13 cellular contexts compared by ENCODE assay signal in the genomic region with DNA sequence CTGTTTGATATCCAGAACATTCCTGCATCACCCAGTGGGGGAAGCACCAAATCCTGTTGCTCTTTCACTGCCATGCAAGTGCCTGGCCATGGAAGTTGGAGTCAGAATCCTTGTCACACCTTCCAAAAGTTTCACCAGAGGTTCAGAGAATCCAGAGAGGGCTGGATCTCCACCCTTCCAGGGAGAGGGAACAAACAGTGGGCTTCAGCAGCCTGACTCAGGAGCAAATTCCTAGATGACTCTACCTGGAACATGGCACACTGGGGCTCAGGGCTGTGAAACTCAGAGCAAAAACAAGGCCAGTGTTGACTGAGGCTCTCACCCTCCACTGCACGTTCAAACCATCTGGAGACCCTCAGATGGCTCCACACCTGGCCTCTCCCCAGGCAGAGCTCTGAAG.
DNase-seq lines count a peak whose midpoint lies in the region; ATAC-seq and TF ChIP-seq lines count a peak whose summit lies in the region.
"Had no signal": no experiment of that assay in that cellular context is flagged by ENCODE, and none has a peak within 500 bp of the region (broad histone marks: within the 10 kb centered on the region; RNA-seq: fewer than 3 reads in every experiment).

No MANE protein-coding gene starts in this region.

- H3K27ac ChIP-seq in lung (ENCODE audit: low read depth in 1 of 2, low read length in 1 of 2) (no peak overlapping the region), vagina (no peak overlapping the region)

- TF ChIP-seq CTCF in activated CD8-positive, alpha-beta T cell treated with anti-CD3 and anti-CD28 coated beads for 36 hours (IDR thresholded peaks at IDR 0.05), result no peak
- no peak for TF ChIP-seq CTCF in lung (IDR thresholded peaks at IDR 0.05; ENCODE audit: control extremely low read depth, extremely low read depth)
- TF ChIP-seq CTCF in vagina (IDR thresholded peaks at IDR 0.05), result no peak

- 88 to 96% methylated on average over 1 of the region's 1 CpG for WGBS in lung, 2 donors

- intact Hi-C loops in activated CD8-positive, alpha-beta T cell treated with anti-CD3 and anti-CD28 coated beads for 36 hours (cut with micrococcal nuclease), result no loop called here
- intact Hi-C loops in vagina (cut with DNase I), result no loop called here

- H3K27me3 ChIP-seq in lung (ENCODE audit: control insufficient read depth, insufficient read depth), result no peaks in the 10 kb centered on the region
- no peaks in the 10 kb centered on the region for H3K27me3 ChIP-seq in vagina
- H3K27me3 ChIP-seq: MG63 had no signal

- ATAC-seq in activated naive CD8-positive, alpha-beta T cell treated with anti-CD3 and anti-CD28 coated beads, Interleukin-2, amount 10 ng/mL, durations not matched to agents 7 days and 5 days (ENCODE audit: low read depth), result no peak
- no peak for ATAC-seq in activated CD8-positive, alpha-beta T cell treated with anti-CD3 and anti-CD28 coated beads for 36 hours
- no peak for ATAC-seq in lung (ENCODE audit: insufficient read depth, low FRiP score)
- no peak for ATAC-seq in activated CD4-positive, CD25-positive, alpha-beta regulatory T cell treated with anti-CD3 and anti-CD28 coated beads, Interleukin-2, amount 50 U/mL, for 24 hours
- no peak for ATAC-seq in GM21529 (IDR thresholded peaks at IDR 0.05; ENCODE audit: unreplicated experiment)

- POLR2A ChIA-PET in activated naive CD8-positive, alpha-beta T cell treated with anti-CD3 and anti-CD28 coated beads, Interleukin-2, amount 10 ng/mL, durations not matched to agents 7 days and 5 days (lab: Charles Lee), result interaction anchor here (0.5 kb wide), 1 partner anchor 41 kb away, joined by 3 read pairs; no protein-coding TSS in a partner anchor
- POLR2A ChIA-PET in activated CD8-positive, alpha-beta T cell treated with anti-CD3 and anti-CD28 coated beads for 36 hours (lab: Charles Lee), result interaction anchor here (0.6 to 1.6 kb wide), 5 partner anchors 10 to 268 kb away, joined by 3 to 7 read pairs (median 3); a partner anchor contains a TSS

- peaks cover 8% of the 10 kb centered on the region for H3K9me3 Mint-ChIP-seq in activated naive CD8-positive, alpha-beta T cell treated with anti-CD3 and anti-CD28 coated beads, Interleukin-2, amount 10 ng/mL, durations not matched to agents 7 days and 5 days
- peaks cover 13% of the 10 kb centered on the region for H3K9me3 Mint-ChIP-seq in activated naive CD8-positive, alpha-beta T cell treated with anti-CD3 and anti-CD28 coated beads for 36 hours
- peaks cover 16% of the 10 kb centered on the region for H3K9me3 Mint-ChIP-seq in activated CD8-positive, alpha-beta T cell treated with anti-CD3 and anti-CD28 coated beads for 36 hours

- H3K9me3 ChIP-seq in lung (ENCODE audit: control insufficient read depth in 2 of 2, insufficient read depth in 1 of 2, low read length in 1 of 2) (peaks cover 0 to 5% of the 10 kb centered on the region in 2 donors), vagina (no peaks in the 10 kb centered on the region)
- H3K9me3 ChIP-seq: MG63 had no signal

- H3K4me3 ChIP-seq in lung (no peak overlapping the region), vagina (no peak overlapping the region)
- H3K4me3 ChIP-seq: MG63 had no signal

- H3K36me3 Mint-ChIP-seq in activated naive CD8-positive, alpha-beta T cell treated with anti-CD3 and anti-CD28 coated beads, Interleukin-2, amount 10 ng/mL, durations not matched to agents 7 days and 5 days, result peaks cover 37% of the 10 kb centered on the region
- H3K36me3 Mint-ChIP-seq in activated naive CD8-positive, alpha-beta T cell treated with anti-CD3 and anti-CD28 coated beads for 36 hours, result peaks cover 18% of the 10 kb centered on the region
- peaks cover 34% of the 10 kb centered on the region for H3K36me3 Mint-ChIP-seq in activated CD8-positive, alpha-beta T cell treated with anti-CD3 and anti-CD28 coated beads for 36 hours (ENCODE audit: low read depth)

- no peaks in the 10 kb centered on the region for H3K36me3 ChIP-seq in lung (ENCODE audit: control insufficient read depth in 2 of 2, insufficient read depth in 2 of 2, low read length in 2 of 2)
- H3K36me3 ChIP-seq in vagina, result no peaks in the 10 kb centered on the region
- H3K36me3 ChIP-seq: MG63 had no signal

- H3K27me3 Mint-ChIP-seq in activated naive CD8-positive, alpha-beta T cell treated with anti-CD3 and anti-CD28 coated beads, Interleukin-2, amount 10 ng/mL, durations not matched to agents 7 days and 5 days, result no peaks in the 10 kb centered on the region
- H3K27me3 Mint-ChIP-seq in activated naive CD8-positive, alpha-beta T cell treated with anti-CD3 and anti-CD28 coated beads for 36 hours, result no peaks in the 10 kb centered on the region
- no peaks in the 10 kb centered on the region for H3K27me3 Mint-ChIP-seq in activated CD8-positive, alpha-beta T cell treated with anti-CD3 and anti-CD28 coated beads for 36 hours

- H3K4me1 Mint-ChIP-seq in activated naive CD8-positive, alpha-beta T cell treated with anti-CD3 and anti-CD28 coated beads, Interleukin-2, amount 10 ng/mL, durations not matched to agents 7 days and 5 days, result peaks cover 47% of the 10 kb centered on the region
- peaks cover 31% of the 10 kb centered on the region for H3K4me1 Mint-ChIP-seq in activated naive CD8-positive, alpha-beta T cell treated with anti-CD3 and anti-CD28 coated beads for 36 hours
- peaks cover 60% of the 10 kb centered on the region for H3K4me1 Mint-ChIP-seq in activated CD8-positive, alpha-beta T cell treated with anti-CD3 and anti-CD28 coated beads for 36 hours (ENCODE audit: low read depth)

- peak overlapping the region; percentile 38 for H3K27ac Mint-ChIP-seq in activated naive CD8-positive, alpha-beta T cell treated with anti-CD3 and anti-CD28 coated beads, Interleukin-2, amount 10 ng/mL, durations not matched to agents 7 days and 5 days
- no peak overlapping the region for H3K27ac Mint-ChIP-seq in activated naive CD8-positive, alpha-beta T cell treated with anti-CD3 and anti-CD28 coated beads for 36 hours
- H3K27ac Mint-ChIP-seq in activated CD8-positive, alpha-beta T cell treated with anti-CD3 and anti-CD28 coated beads for 36 hours, result peak overlapping the region; percentile 84

- H3K4me3 Mint-ChIP-seq in activated naive CD8-positive, alpha-beta T cell treated with anti-CD3 and anti-CD28 coated beads, Interleukin-2, amount 10 ng/mL, durations not matched to agents 7 days and 5 days, result no peak overlapping the region
- no peak overlapping the region for H3K4me3 Mint-ChIP-seq in activated naive CD8-positive, alpha-beta T cell treated with anti-CD3 and anti-CD28 coated beads for 36 hours
- H3K4me3 Mint-ChIP-seq in activated CD8-positive, alpha-beta T cell treated with anti-CD3 and anti-CD28 coated beads for 36 hours, result no peak overlapping the region

- no peak for DNase-seq in activated naive CD8-positive, alpha-beta T cell treated with anti-CD3 and anti-CD28 coated beads, Interleukin-2, amount 10 ng/mL, durations not matched to agents 7 days and 5 days
- DNase-seq in activated naive CD8-positive, alpha-beta T cell treated with anti-CD3 and anti-CD28 coated beads for 36 hours, result no peak
- no peak for DNase-seq in activated CD8-positive, alpha-beta T cell treated with anti-CD3 and anti-CD28 coated beads for 36 hours
- DNase-seq in lung (ENCODE audit: low spot score), result peak; percentile 15
- peak; percentile 65 to 72 for DNase-seq in vagina (ENCODE audit: extremely low spot score in 2 of 2)
- DNase-seq: DMS 273 treated with DMSO at 0.1 percent for 48 hours, KG1, MG63, NCI-H1092 treated with DMSO at 0.1 percent for 48 hours, NCI-H1694 treated with DMSO at 0.1 percent for 48 hours, NCI-H446 had no signal

- TF ChIP-seq POLR2A in vagina (IDR thresholded peaks at IDR 0.05), result no peak

- no peaks in the 10 kb centered on the region for H3K4me1 ChIP-seq in lung (ENCODE audit: control insufficient read depth in 2 of 2, insufficient read depth in 2 of 2, low read length in 2 of 2)
- peaks cover 21% of the 10 kb centered on the region for H3K4me1 ChIP-seq in vagina

- CTCF ChIA-PET in activated CD8-positive, alpha-beta T cell treated with anti-CD3 and anti-CD28 coated beads for 36 hours (lab: Charles Lee), result no interaction called here

Comparison
In these comparisons a context has a peak if more than half of its experiments do, and no peak if none do; other contexts are left out.
1. DNase-seq: peak in lung (single experiment) and vagina (2 of 2); none in activated naive CD8-positive, alpha-beta T cell treated with anti-CD3 and anti-CD28 coated beads, Interleukin-2, amount 10 ng/mL, durations not matched to agents 7 days and 5 days (single experiment), activated naive CD8-positive, alpha-beta T cell treated with anti-CD3 and anti-CD28 coated beads for 36 hours (single experiment) and activated CD8-positive, alpha-beta T cell treated with anti-CD3 and anti-CD28 coated beads for 36 hours (single experiment).